In the genomic region with DNA sequence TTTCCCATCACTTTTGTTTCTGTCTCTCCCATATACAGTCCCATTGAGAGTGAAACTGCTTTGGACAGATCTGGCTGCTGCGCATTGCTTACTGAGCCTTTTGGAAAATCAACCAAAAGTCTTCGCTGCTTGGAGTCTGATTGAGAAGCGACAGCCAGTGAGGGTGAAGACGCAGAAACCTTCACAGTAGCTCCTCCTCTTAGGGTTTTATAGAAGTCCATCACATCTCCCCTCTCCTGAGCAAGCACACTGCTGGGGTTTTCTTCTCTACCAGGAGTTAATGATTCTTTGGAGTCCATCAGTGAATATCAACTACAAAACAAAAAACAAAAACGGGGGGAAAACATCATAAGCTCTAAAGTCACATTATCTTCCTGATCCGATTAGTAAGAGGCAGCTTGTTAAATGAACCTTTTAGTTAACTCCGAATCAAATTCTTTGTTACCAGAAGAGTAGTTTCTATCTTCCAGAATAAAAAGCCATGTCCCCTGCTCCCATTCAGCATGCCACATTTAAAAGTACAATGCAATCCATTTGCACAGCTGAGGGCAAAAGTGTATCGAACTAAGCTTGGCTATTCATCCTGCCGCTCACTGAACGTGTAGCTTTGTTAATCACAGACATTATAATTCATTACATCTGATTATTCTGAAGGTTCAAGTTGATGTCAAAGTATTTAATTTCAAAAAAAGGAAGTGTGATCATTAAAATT, we compare ENCODE assay signal across 8 cellular contexts. TPM values are rescaled to one million over a fixed set of nuclear protein-coding genes. Genes with fewer than 3 reads are reported as not detected.
A peak's percentile ranks its signal among the peaks of the same experiment; 100 is the strongest.
DNase-seq lines count a peak whose midpoint lies in the region; ATAC-seq and TF ChIP-seq lines count a peak whose summit lies in the region.

No MANE protein-coding gene starts in this region.

- H3K4me1 Mint-ChIP-seq in stimulated activated naive CD8-positive, alpha-beta T cell treated with anti-CD3 and anti-CD28 coated beads, Interleukin-15, Interleukin-2, amounts not matched to agents 100 ng/mL and 50 ng/mL, for 24 hours (ENCODE audit: low read depth) = peaks cover 63% of the 10 kb centered on the region
- H3K4me1 Mint-ChIP-seq in nephron progenitor cell = peaks cover 37% of the 10 kb centered on the region

- no peaks in the 10 kb centered on the region for H3K27me3 Mint-ChIP-seq in stimulated activated naive CD8-positive, alpha-beta T cell treated with anti-CD3 and anti-CD28 coated beads, Interleukin-15, Interleukin-2, amounts not matched to agents 100 ng/mL and 50 ng/mL, for 24 hours
- H3K27me3 Mint-ChIP-seq in nephron progenitor cell (ENCODE audit: low read depth, poor library complexity) = peaks cover 34% of the 10 kb centered on the region

- no peak overlapping the region for H3K18ac ChIP-seq in trophoblast cell (ENCODE audit: low read length)

- H3K9ac ChIP-seq in adipocyte (ENCODE audit: low read length) (peak overlapping the region; percentile 97), trophoblast cell (ENCODE audit: low read length) (no peak overlapping the region)

- H2BK5ac ChIP-seq in trophoblast cell (ENCODE audit: low read depth, low read length, poor library complexity) = no peak overlapping the region

- no peak overlapping the region for H2AK5ac ChIP-seq in trophoblast cell (ENCODE audit: low read length)

- no peak overlapping the region for H4K8ac ChIP-seq in trophoblast cell (ENCODE audit: low read depth, low read length)

- no peak overlapping the region for H3K4ac ChIP-seq in trophoblast cell (ENCODE audit: low read depth, low read length)

- H3K79me2 ChIP-seq in trophoblast cell (ENCODE audit: control insufficient read depth, insufficient read depth, low read length, poor library complexity) = peaks cover 1% of the 10 kb centered on the region

- H2AFZ ChIP-seq in trophoblast cell (ENCODE audit: insufficient read depth, low read length, poor library complexity) = no peak overlapping the region

- H3K27ac ChIP-seq in lung (ENCODE audit: low read depth in 1 of 2, low read length in 1 of 2) = peak overlapping the region; percentile 45 to 55
- H3K27ac ChIP-seq in upper lobe of right lung = peak overlapping the region; percentile 37
- no peak overlapping the region for H3K27ac ChIP-seq in trophoblast cell (ENCODE audit: low read depth, low read length)

- H3K23ac ChIP-seq in trophoblast cell (ENCODE audit: low read length) = no peak overlapping the region

- H3K4me1 ChIP-seq in adipocyte (ENCODE audit: control insufficient read depth, insufficient read depth, low read length) = peaks cover 19% of the 10 kb centered on the region
- H3K4me1 ChIP-seq in lung (ENCODE audit: control insufficient read depth in 2 of 2, insufficient read depth in 2 of 2, low read length in 2 of 2) = peaks cover 0 to 2% of the 10 kb centered on the region in 2 donors
- peaks cover 43% of the 10 kb centered on the region for H3K4me1 ChIP-seq in upper lobe of right lung
- H3K4me1 ChIP-seq in trophoblast cell (ENCODE audit: control insufficient read depth in 1 of 2, insufficient read depth in 2 of 2, low read length in 2 of 2) = peaks cover 0 to 5% of the 10 kb centered on the region in 2 experiments

- no peak overlapping the region for H3K4me2 ChIP-seq in trophoblast cell (ENCODE audit: low read length)

- H3K9me3 ChIP-seq in adipocyte (ENCODE audit: control insufficient read depth, low read length) = no peaks in the 10 kb centered on the region
- no peaks in the 10 kb centered on the region for H3K9me3 ChIP-seq in lung (ENCODE audit: control insufficient read depth in 2 of 2, insufficient read depth in 1 of 2, low read length in 1 of 2)
- H3K9me3 ChIP-seq in upper lobe of right lung = no peaks in the 10 kb centered on the region
- no peaks in the 10 kb centered on the region for H3K9me3 ChIP-seq in trophoblast cell (ENCODE audit: insufficient read depth, low read depth, low read length)

- H3K4me3 Mint-ChIP-seq in stimulated activated naive CD8-positive, alpha-beta T cell treated with anti-CD3 and anti-CD28 coated beads, Interleukin-15, Interleukin-2, amounts not matched to agents 100 ng/mL and 50 ng/mL, for 24 hours = peak overlapping the region; percentile 92
- no peak overlapping the region for H3K4me3 Mint-ChIP-seq in nephron progenitor cell

- no peak overlapping the region for H2BK12ac ChIP-seq in trophoblast cell (ENCODE audit: low read length)

- no peaks in the 10 kb centered on the region for H3K9me3 Mint-ChIP-seq in stimulated activated naive CD8-positive, alpha-beta T cell treated with anti-CD3 and anti-CD28 coated beads, Interleukin-15, Interleukin-2, amounts not matched to agents 100 ng/mL and 50 ng/mL, for 24 hours
- H3K9me3 Mint-ChIP-seq in nephron progenitor cell = no peaks in the 10 kb centered on the region

- H3K79me1 ChIP-seq in trophoblast cell (ENCODE audit: low read length) = peaks cover 10% of the 10 kb centered on the region

- peaks cover 45% of the 10 kb centered on the region for H3K36me3 Mint-ChIP-seq in stimulated activated naive CD8-positive, alpha-beta T cell treated with anti-CD3 and anti-CD28 coated beads, Interleukin-15, Interleukin-2, amounts not matched to agents 100 ng/mL and 50 ng/mL, for 24 hours (ENCODE audit: low read depth)
- H3K36me3 Mint-ChIP-seq in nephron progenitor cell (ENCODE audit: low read depth) = no peaks in the 10 kb centered on the region

- no peak for ATAC-seq in stimulated activated naive CD8-positive, alpha-beta T cell treated with anti-CD3 and anti-CD28 coated beads, Interleukin-15, Interleukin-2, amounts not matched to agents 100 U/mL and 50 U/mL, for 24 hours
- ATAC-seq in lung (ENCODE audit: insufficient read depth, low FRiP score) (no peak), upper lobe of right lung (no peak)

- no peak overlapping the region for H4K12ac ChIP-seq in trophoblast cell (ENCODE audit: low read depth, low read length)

- H2BK120ac ChIP-seq in trophoblast cell (ENCODE audit: insufficient read depth, low read length, poor library complexity) = no peak overlapping the region

- H3K4me3 ChIP-seq in adipocyte (ENCODE audit: low read length) (peak overlapping the region; percentile 93), lung (peak overlapping the region; percentile 18), upper lobe of right lung (peak overlapping the region; percentile 91), trophoblast cell (ENCODE audit: low read depth, low read length) (no peak overlapping the region)

- TF ChIP-seq CTCF in lung (IDR thresholded peaks at IDR 0.05; ENCODE audit: control extremely low read depth, extremely low read depth) (no peak), upper lobe of right lung (IDR thresholded peaks at IDR 0.05) (no peak), nephron progenitor cell (IDR thresholded peaks at IDR 0.05) (no peak)

- intact Hi-C loops in upper lobe of right lung (cut with DNase I) = loop anchor here (2.0 kb wide), 1 partner anchor 392 kb away; no protein-coding TSS in a partner anchor

- peaks cover 10% of the 10 kb centered on the region for H3K36me3 ChIP-seq in adipocyte (ENCODE audit: control insufficient read depth, insufficient read depth, low read length, severe bottlenecking)
- H3K36me3 ChIP-seq in lung (ENCODE audit: control insufficient read depth in 2 of 2, insufficient read depth in 2 of 2, low read length in 2 of 2) = no peaks in the 10 kb centered on the region
- H3K36me3 ChIP-seq in upper lobe of right lung = peaks cover 13% of the 10 kb centered on the region
- H3K36me3 ChIP-seq in trophoblast cell (ENCODE audit: control insufficient read depth in 1 of 2, insufficient read depth in 2 of 2, low read length in 2 of 2) = no peaks in the 10 kb centered on the region

- H3K27ac Mint-ChIP-seq in stimulated activated naive CD8-positive, alpha-beta T cell treated with anti-CD3 and anti-CD28 coated beads, Interleukin-15, Interleukin-2, amounts not matched to agents 100 ng/mL and 50 ng/mL, for 24 hours = peak overlapping the region; percentile 70
- H3K27ac Mint-ChIP-seq in nephron progenitor cell = no peak overlapping the region

- DNase-seq in stimulated activated naive CD8-positive, alpha-beta T cell treated with anti-CD3 and anti-CD28 coated beads, Interleukin-15, Interleukin-2, amounts not matched to agents 100 U/mL and 50 U/mL, for 24 hours = no peak
- DNase-seq in adipocyte (ENCODE audit: low read depth) (peak; percentile 67), lung (ENCODE audit: low spot score) (no peak), upper lobe of right lung (no peak), HUDEP-2 (lab: John Stamatoyannopoulos, UW; ENCODE audit: unreplicated experiment in 76 of 76) (no peak), trophoblast cell (no peak), nephron progenitor cell (no peak)

- 50 to 72% methylated on average over 10 of the region's 10 CpGs for WGBS in lung, 2 donors
- WGBS in trophoblast cell (ENCODE audit: extremely low coverage, insufficient coverage, insufficient read length) = no CpG with 5 or more reads among the region's 10 CpGs

- H3K14ac ChIP-seq in trophoblast cell (ENCODE audit: low read length) = no peak overlapping the region

- no peak overlapping the region for H4K91ac ChIP-seq in trophoblast cell (ENCODE audit: low read depth, low read length)

- H3K27me3 ChIP-seq in adipocyte (replicated peaks; ENCODE audit: control insufficient read depth, insufficient read depth, low read length) = no peaks in the 10 kb centered on the region
- H3K27me3 ChIP-seq in lung (ENCODE audit: control insufficient read depth, insufficient read depth) = no peaks in the 10 kb centered on the region
- H3K27me3 ChIP-seq in upper lobe of right lung = no peaks in the 10 kb centered on the region
- peaks cover 18% of the 10 kb centered on the region for H3K27me3 ChIP-seq in trophoblast cell (ENCODE audit: insufficient read depth, low read length)

RNA-seq across cellular contexts. Expression of a gene that starts 2.8 kb away (rescaled TPM):
- total RNA-seq in lung = 100 to 1,000 TPM in 1 of 2 donors, 10 to 100 TPM in 1; 70.0 to 103 TPM
- 10 to 100 TPM; 21.6 to 26.5 TPM for polyA plus RNA-seq in lung
- total RNA-seq in upper lobe of right lung = 101 TPM
- polyA plus RNA-seq in trophoblast cell (2013) = 1.3 and 1.4 TPM in 2 replicates
